8 cellular contexts compared by ENCODE assay signal in the genomic region with DNA sequence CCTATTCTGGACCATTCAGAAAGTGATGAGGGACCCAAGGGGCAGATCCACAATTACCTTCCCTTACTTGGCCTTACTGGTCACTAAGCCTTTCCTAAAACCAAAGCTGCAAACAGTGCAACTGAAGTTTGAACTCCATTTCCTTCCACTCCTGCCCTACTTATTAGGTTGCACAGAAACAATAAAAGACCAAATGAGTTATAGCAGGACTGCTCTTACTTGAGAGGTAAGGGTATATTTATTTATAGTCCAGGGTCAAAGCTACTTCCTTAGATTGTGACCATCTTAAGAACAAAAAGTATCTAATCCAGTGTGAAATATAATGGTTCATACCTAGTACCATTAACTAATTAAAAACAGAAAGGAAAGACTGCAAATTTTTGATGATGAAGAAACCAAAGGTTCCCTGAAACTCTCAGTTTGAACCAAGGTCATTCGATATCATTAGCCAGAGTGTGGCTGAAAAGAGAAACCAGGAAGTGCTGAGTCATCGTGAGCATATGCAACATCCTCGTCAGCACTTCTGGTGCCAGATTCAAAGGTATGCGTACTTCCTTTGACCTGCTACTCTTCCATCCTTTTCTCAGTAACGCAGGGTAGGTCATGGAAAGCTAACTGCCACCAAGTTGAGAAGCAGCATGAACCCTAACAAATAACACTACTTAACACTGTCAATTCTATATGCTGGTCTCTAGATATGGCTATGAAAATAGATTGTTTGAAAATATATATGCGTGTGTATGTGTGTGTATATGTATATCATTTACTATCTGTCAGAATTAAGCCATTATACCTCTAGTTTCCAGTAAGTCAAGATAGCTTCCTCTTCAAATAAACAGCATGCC. TPM values are rescaled to one million over a fixed set of nuclear protein-coding genes. Genes with fewer than 3 reads are reported as not detected.
DNase-seq lines count a peak whose midpoint lies in the region; ATAC-seq and TF ChIP-seq lines count a peak whose summit lies in the region.

No MANE protein-coding gene starts in this region.

- TF ChIP-seq CTCF in omental fat pad (IDR thresholded peaks at IDR 0.05), result no peak

- ATAC-seq in GM18909 (IDR thresholded peaks at IDR 0.05; ENCODE audit: poor library complexity, unreplicated experiment), result peak; percentile 86
- ATAC-seq in HG03095 (IDR thresholded peaks at IDR 0.05; ENCODE audit: unreplicated experiment), result peak; percentile 76
- ATAC-seq in omental fat pad (ENCODE audit: low FRiP score), result peak; percentile 75

- peak overlapping the region in 10 of 11 experiments; percentile 31 to 74 (median 58); a peak in 18 of 22 replicates for H3K27ac ChIP-seq in BLaER1 treated with 17β-estradiol and CSF1 and Interleukin-3, amounts not matched to agents 10 nM and 100 nM

- peaks cover 0 to 24% (median 0%) of the 10 kb centered on the region in 11 experiments; a peak in 3 of 22 replicates for H3K36me3 ChIP-seq in BLaER1 treated with 17β-estradiol and CSF1 and Interleukin-3, amounts not matched to agents 10 nM and 100 nM

- peaks cover 0 to 3% (median 0%) of the 10 kb centered on the region in 11 experiments; a peak in 2 of 22 replicates for H3K9me3 ChIP-seq in BLaER1 treated with 17β-estradiol and CSF1 and Interleukin-3, amounts not matched to agents 10 nM and 100 nM (replicated peaks in 1 of 11)

- H3K4me2 ChIP-seq in BLaER1 treated with 17β-estradiol and CSF1 and Interleukin-3, amounts not matched to agents 10 nM and 100 nM, result peak overlapping the region; percentile 21 to 77 (median 53)

- DNase-seq in NCI-H526 treated with DMSO at 0.1 percent for 48 hours (lab: John Stamatoyannopoulos, UW) (peak; percentile 61), activated T-cell treated with anti-CD3 and anti-CD28 coated beads for 48 hours (ENCODE audit: low read depth) (peak; percentile 44), fibroblast of the conjunctiva (ENCODE audit: low read depth) (peak; percentile 81), omental fat pad (ENCODE audit: low spot score) (peak; percentile 34), epidermal melanocyte (ENCODE audit: insufficient read length, low spot score) (no peak)

- H3K4me3 ChIP-seq in BLaER1 treated with 17β-estradiol and CSF1 and Interleukin-3, amounts not matched to agents 10 nM and 100 nM, result no peak overlapping the region

- H4K20me1 ChIP-seq in BLaER1 treated with 17β-estradiol and CSF1 and Interleukin-3, amounts not matched to agents 10 nM and 100 nM, result no peaks in the 10 kb centered on the region

- peaks cover 21 to 40% (median 29%) of the 10 kb centered on the region in 10 experiments for H3K4me1 ChIP-seq in BLaER1 treated with 17β-estradiol and CSF1 and Interleukin-3, amounts not matched to agents 10 nM and 100 nM

- no peaks in the 10 kb centered on the region for H3K27me3 ChIP-seq in BLaER1 treated with 17β-estradiol and CSF1 and Interleukin-3, amounts not matched to agents 10 nM and 100 nM

- H3K9ac ChIP-seq in BLaER1 treated with 17β-estradiol and CSF1 and Interleukin-3, amounts not matched to agents 10 nM and 100 nM, result peak overlapping the region in 2 of 11 experiments; percentile 4 to 15; a peak in 2 of 22 replicates

RNA-seq across cellular contexts. Expression of gene CDK6, which starts 26.8 kb away (rescaled TPM):
- 10 to 100 TPM; 18.9 to 30.3 (median 24.2) TPM for total RNA-seq in omental fat pad
